ENCODE assay signal across 1 cellular context in genomic region chr10:12129222-12130111, GRCh38.
TF ChIP-seq lines count a peak whose summit lies in the region.

SEC61A2 (plus strand) TSS chr10:12129677; CDS start chr10:12129788, 111 bp downstream.

TF ChIP-seq in A549, 52 proteins besides CTCF, POLR2A, EP300 and RAD21 (continued from another document):
- TF ChIP-seq ESRRA (IDR thresholded peaks at IDR 0.05; ENCODE audit: borderline replicate concordance, low read length) (no peak), RFX5 (IDR thresholded peaks at IDR 0.05) (no peak), NFE2L2 (conservative IDR thresholded peaks at IDR 0.05; ENCODE audit: low read length) (no peak), RCOR1 (IDR thresholded peaks at IDR 0.05; ENCODE audit: low read depth, low read length) (no peak), ZFP36 (IDR thresholded peaks at IDR 0.05; ENCODE audit: borderline replicate concordance, partially characterized antibody) (no peak), CEBPB (IDR thresholded peaks at IDR 0.05) (no peak), SREBF2 (IDR thresholded peaks at IDR 0.05) (no peak), MYC (IDR thresholded peaks at IDR 0.05; ENCODE audit: borderline replicate concordance, low read length) (peak; percentile 41; the same call in 1 of the 2 replicates), BCL3 (IDR thresholded peaks at IDR 0.05) (peak; percentile 77; the same call in 1 of the 3 replicates), ZNF302 (CRISPR knock-in tag; IDR thresholded peaks at IDR 0.05) (no peak), NR3C1 (IDR thresholded peaks at IDR 0.05) (no peak), HEYL (CRISPR knock-in tag; IDR thresholded peaks at IDR 0.05) (no peak), MAX (IDR thresholded peaks at IDR 0.05) (peak; percentile 71), RNF2 (IDR thresholded peaks at IDR 0.05; ENCODE audit: borderline replicate concordance, low read depth) (no peak), CBX2 (IDR thresholded peaks at IDR 0.05; ENCODE audit: borderline replicate concordance, low read depth) (no peak), FOSL2 (IDR thresholded peaks at IDR 0.05) (no peak), FOSL2 (CRISPR knock-in tag; IDR thresholded peaks at IDR 0.05) (no peak)
- TF ChIP-seq, protein P1, sequence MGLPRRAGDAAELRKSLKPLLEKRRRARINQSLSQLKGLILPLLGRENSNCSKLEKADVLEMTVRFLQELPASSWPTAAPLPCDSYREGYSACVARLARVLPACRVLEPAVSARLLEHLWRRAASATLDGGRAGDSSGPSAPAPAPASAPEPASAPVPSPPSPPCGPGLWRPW (IDR thresholded peaks at IDR 0.05), result no peak
- TF ChIP-seq, protein P2, sequence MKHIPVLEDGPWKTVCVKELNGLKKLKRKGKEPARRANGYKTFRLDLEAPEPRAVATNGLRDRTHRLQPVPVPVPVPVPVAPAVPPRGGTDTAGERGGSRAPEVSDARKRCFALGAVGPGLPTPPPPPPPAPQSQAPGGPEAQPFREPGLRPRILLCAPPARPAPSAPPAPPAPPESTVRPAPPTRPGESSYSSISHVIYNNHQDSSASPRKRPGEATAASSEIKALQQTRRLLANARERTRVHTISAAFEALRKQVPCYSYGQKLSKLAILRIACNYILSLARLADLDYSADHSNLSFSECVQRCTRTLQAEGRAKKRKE (CRISPR knock-in tag; IDR thresholded peaks at IDR 0.05; ENCODE audit: low read depth), result no peak
- TF ChIP-seq, protein P3, sequence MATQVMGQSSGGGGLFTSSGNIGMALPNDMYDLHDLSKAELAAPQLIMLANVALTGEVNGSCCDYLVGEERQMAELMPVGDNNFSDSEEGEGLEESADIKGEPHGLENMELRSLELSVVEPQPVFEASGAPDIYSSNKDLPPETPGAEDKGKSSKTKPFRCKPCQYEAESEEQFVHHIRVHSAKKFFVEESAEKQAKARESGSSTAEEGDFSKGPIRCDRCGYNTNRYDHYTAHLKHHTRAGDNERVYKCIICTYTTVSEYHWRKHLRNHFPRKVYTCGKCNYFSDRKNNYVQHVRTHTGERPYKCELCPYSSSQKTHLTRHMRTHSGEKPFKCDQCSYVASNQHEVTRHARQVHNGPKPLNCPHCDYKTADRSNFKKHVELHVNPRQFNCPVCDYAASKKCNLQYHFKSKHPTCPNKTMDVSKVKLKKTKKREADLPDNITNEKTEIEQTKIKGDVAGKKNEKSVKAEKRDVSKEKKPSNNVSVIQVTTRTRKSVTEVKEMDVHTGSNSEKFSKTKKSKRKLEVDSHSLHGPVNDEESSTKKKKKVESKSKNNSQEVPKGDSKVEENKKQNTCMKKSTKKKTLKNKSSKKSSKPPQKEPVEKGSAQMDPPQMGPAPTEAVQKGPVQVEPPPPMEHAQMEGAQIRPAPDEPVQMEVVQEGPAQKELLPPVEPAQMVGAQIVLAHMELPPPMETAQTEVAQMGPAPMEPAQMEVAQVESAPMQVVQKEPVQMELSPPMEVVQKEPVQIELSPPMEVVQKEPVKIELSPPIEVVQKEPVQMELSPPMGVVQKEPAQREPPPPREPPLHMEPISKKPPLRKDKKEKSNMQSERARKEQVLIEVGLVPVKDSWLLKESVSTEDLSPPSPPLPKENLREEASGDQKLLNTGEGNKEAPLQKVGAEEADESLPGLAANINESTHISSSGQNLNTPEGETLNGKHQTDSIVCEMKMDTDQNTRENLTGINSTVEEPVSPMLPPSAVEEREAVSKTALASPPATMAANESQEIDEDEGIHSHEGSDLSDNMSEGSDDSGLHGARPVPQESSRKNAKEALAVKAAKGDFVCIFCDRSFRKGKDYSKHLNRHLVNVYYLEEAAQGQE (IDR thresholded peaks at IDR 0.05), result no peak
